ENCODE assay signal across 14 cellular contexts in the genomic region with DNA sequence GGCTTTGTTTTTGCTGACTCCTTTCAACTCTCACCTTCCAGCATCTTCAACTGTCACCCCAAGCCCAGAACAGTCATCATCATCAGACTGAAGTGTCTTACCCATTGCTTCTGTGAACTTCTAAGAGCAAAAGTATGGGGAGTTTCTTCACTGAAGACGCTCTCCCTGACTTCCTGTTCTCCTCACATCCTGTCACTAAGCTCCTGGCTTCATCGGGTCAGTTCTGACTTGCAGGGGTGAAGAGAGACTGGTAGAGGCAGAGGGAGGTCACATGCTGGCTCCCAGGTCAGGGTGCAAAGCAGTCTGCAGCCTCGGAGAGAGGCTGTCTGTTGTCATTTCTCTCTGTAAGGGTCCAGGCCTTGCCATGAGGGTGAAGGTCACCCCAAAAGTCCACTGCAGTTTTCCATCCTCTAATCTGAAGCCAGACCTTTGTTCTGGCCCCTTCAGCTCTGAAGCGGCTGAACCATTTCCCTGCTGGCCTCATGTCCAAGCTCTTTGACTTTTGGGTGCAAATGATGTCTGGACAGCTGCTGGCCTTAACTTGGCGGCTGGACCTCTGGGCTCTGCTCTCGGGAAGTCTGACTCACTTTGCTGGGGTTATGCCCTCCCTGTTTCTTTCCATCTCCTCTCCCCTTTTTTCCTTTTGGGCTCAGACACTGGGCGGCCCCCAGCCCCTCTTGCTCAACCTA.
A peak's percentile ranks its signal among the peaks of the same experiment; 100 is the strongest.
DNase-seq lines count a peak whose midpoint lies in the region; ATAC-seq, FAIRE-seq and TF ChIP-seq lines count a peak whose summit lies in the region.
"Had no signal": no experiment of that assay in that cellular context is flagged by ENCODE, and none has a peak within 500 bp of the region (broad histone marks: within the 10 kb centered on the region; RNA-seq: fewer than 3 reads in every experiment).

No MANE protein-coding gene starts in this region.

- H2BK15ac ChIP-seq in mesenchymal stem cell (ENCODE audit: low read depth, poor library complexity, severe bottlenecking): no peak overlapping the region
- H2BK15ac ChIP-seq in H9 (ENCODE audit: low read depth, low read length): no peak overlapping the region

- H2BK5ac ChIP-seq in mesenchymal stem cell (ENCODE audit: low read depth, low read length, poor library complexity, severe bottlenecking): no peak overlapping the region
- no peak overlapping the region for H2BK5ac ChIP-seq in H9 (ENCODE audit: insufficient read length, low read length)

- FAIRE-seq in A549 (lab: Jason Lieb, UNC): peak; percentile 74

- H3K18ac ChIP-seq in mesenchymal stem cell (ENCODE audit: low read depth in 1 of 2, low read length in 2 of 2) (no peak overlapping the region), H9 (ENCODE audit: insufficient read length, low read depth, low read length) (no peak overlapping the region)

- no peak overlapping the region for H3T11ph ChIP-seq in H9 (ENCODE audit: low read length)

- H3K4me2 ChIP-seq in A549 (peak overlapping the region; percentile 90), mesenchymal stem cell (ENCODE audit: low read length, poor library complexity, severe bottlenecking) (no peak overlapping the region), H9 (ENCODE audit: insufficient read depth, insufficient read length, low read length) (no peak overlapping the region)
- H3K4me2 ChIP-seq: SK-N-SH had no signal

- POLR2A ChIA-PET in A549 (lab: Yijun Ruan, JAX): no interaction called here

- H3K9ac ChIP-seq in mesenchymal stem cell (ENCODE audit: low read length) (no peak overlapping the region), endodermal cell (ENCODE audit: extremely low read depth, low read length, poor library complexity, severe bottlenecking) (no peak overlapping the region), H9 (ENCODE audit: extremely low read depth, insufficient read length, low read length) (no peak overlapping the region)
- H3K9ac ChIP-seq: SK-N-SH had no signal

- no peak overlapping the region for H3K27ac Mint-ChIP-seq in endodermal cell
- no peak overlapping the region; a peak in 1 of 7 replicates for H3K27ac Mint-ChIP-seq in H9

- TF ChIP-seq POLR2A in A549 (IDR thresholded peaks at IDR 0.05; ENCODE audit: low read length): no peak

- H4K20me1 ChIP-seq in H9 (ENCODE audit: control insufficient read depth, insufficient read depth, insufficient read length): no peaks in the 10 kb centered on the region

- H4K8ac ChIP-seq in mesenchymal stem cell (ENCODE audit: low read length) (no peak overlapping the region), H9 (replicated peaks; ENCODE audit: insufficient read length, low read depth, low read length) (no peak overlapping the region)

- CTCF ChIA-PET in A549 (lab: Yijun Ruan, JAX): interaction anchor here (0.9 to 3.9 kb wide), 22 partner anchors 8 to 490 kb away, joined by 3 to 58 read pairs (median 10); no protein-coding TSS in a partner anchor

- 68% methylated on average over 7 of the region's 7 CpGs for WGBS in A549 (ENCODE audit: missing lambda C conversion rate)
- 76% methylated on average over 5 of the region's 7 CpGs for WGBS in mesenchymal stem cell
- WGBS in endodermal cell (ENCODE audit: insufficient coverage in 1 of 2, insufficient read length in 1 of 2), 2 experiments: 91 to 98% methylated on average over 5 to 7 of the region's 7 CpGs
- WGBS in H9 (ENCODE audit: extremely low coverage, insufficient read length, low lambda C conversion rate): no CpG with 5 or more reads among the region's 7 CpGs

- H3K27me3 ChIP-seq in mesenchymal stem cell (ENCODE audit: control insufficient read depth in 1 of 2, insufficient read depth in 1 of 2, low read length in 2 of 2) (no peaks in the 10 kb centered on the region), endodermal cell (ENCODE audit: control insufficient read depth, insufficient read depth, low read length, poor library complexity, severe bottlenecking) (no peaks in the 10 kb centered on the region), H9 (ENCODE audit: insufficient read depth, low read length) (no peaks in the 10 kb centered on the region)
- H3K27me3 ChIP-seq: colonic mucosa had no signal

- H3K4me3 Mint-ChIP-seq in endodermal cell: no peak overlapping the region
- H3K4me3 Mint-ChIP-seq in H9: no peak overlapping the region
- H3K4me3 Mint-ChIP-seq: naive B cell had no signal

- peaks cover 25% of the 10 kb centered on the region for H3K4me1 Mint-ChIP-seq in endodermal cell
- H3K4me1 Mint-ChIP-seq in H9: peaks cover 20 to 21% of the 10 kb centered on the region in 2 experiments

- H3K9me3 ChIP-seq in A549: peaks cover 23% of the 10 kb centered on the region
- H3K9me3 ChIP-seq in mesenchymal stem cell (ENCODE audit: control insufficient read depth, low read length): peaks cover 12% of the 10 kb centered on the region
- H3K9me3 ChIP-seq in endodermal cell (ENCODE audit: control insufficient read depth, low read length): peaks cover 17% of the 10 kb centered on the region
- no peaks in the 10 kb centered on the region for H3K9me3 ChIP-seq in H9 (ENCODE audit: control insufficient read depth, low read depth, low read length)
- H3K9me3 ChIP-seq: colonic mucosa had no signal

- peak overlapping the region; percentile 94 to 100 for H3K27ac ChIP-seq in A549
- no peak overlapping the region for H3K27ac ChIP-seq in mesenchymal stem cell (ENCODE audit: low read length, poor library complexity, severe bottlenecking)
- no peak overlapping the region for H3K27ac ChIP-seq in endodermal cell (ENCODE audit: low read depth, low read length)
- no peak overlapping the region for H3K27ac ChIP-seq in H9 (ENCODE audit: insufficient read length, low read depth, low read length)
- H3K27ac ChIP-seq: colonic mucosa had no signal

- H3K56ac ChIP-seq in H9 (ENCODE audit: insufficient read length, low read depth, low read length): no peak overlapping the region

- peaks cover 61% of the 10 kb centered on the region for H3K4me1 ChIP-seq in A549
- peaks cover 10% of the 10 kb centered on the region for H3K4me1 ChIP-seq in mesenchymal stem cell (ENCODE audit: control insufficient read depth, insufficient read depth, low read depth, low read length)
- H3K4me1 ChIP-seq in endodermal cell (ENCODE audit: control insufficient read depth, insufficient read depth, low read length): peaks cover 3% of the 10 kb centered on the region
- H3K4me1 ChIP-seq in H9 (ENCODE audit: insufficient read depth, low read length): no peaks in the 10 kb centered on the region; the same call in 1 of the 2 replicates
- H3K4me1 ChIP-seq: colonic mucosa had no signal

- H3K9me3 Mint-ChIP-seq in endodermal cell (peaks cover 9% of the 10 kb centered on the region), H9 (peaks cover 5 to 10% of the 10 kb centered on the region in 2 experiments)

- ATAC-seq in A549 (no peak), HG02588 (IDR thresholded peaks at IDR 0.05; ENCODE audit: unreplicated experiment) (no peak)

- TF ChIP-seq CTCF in A549 (IDR thresholded peaks at IDR 0.05) (no peak), cardiac fibroblast (IDR thresholded peaks at IDR 0.05; ENCODE audit: low read depth, low read length) (no peak), endodermal cell (conservative IDR thresholded peaks at IDR 0.05) (no peak), H9 (conservative IDR thresholded peaks at IDR 0.05) (no peak)

- H2BK20ac ChIP-seq in H9 (ENCODE audit: low read depth, low read length, poor library complexity, severe bottlenecking): no peak overlapping the region

- H3K36me3 ChIP-seq in mesenchymal stem cell (ENCODE audit: control insufficient read depth in 1 of 2, insufficient read depth in 2 of 2, low read depth in 1 of 2, low read length in 2 of 2) (no peaks in the 10 kb centered on the region), endodermal cell (ENCODE audit: control insufficient read depth, insufficient read depth, low read length) (no peaks in the 10 kb centered on the region)
- H3K36me3 ChIP-seq: colonic mucosa had no signal

- no peak for TF ChIP-seq RAD21 in A549 (conservative IDR thresholded peaks at IDR 0.05 in 1 of 2, IDR thresholded peaks at IDR 0.05 in 1 of 2)

- H3K23ac ChIP-seq in mesenchymal stem cell (ENCODE audit: low read length in 2 of 2) (no peak overlapping the region), H9 (ENCODE audit: insufficient read length, low read depth, low read length) (no peak overlapping the region)

- H3K23me2 ChIP-seq in H9 (ENCODE audit: insufficient read length, low read depth, low read length, poor library complexity, severe bottlenecking): no peaks in the 10 kb centered on the region

- no peaks in the 10 kb centered on the region for H3K79me2 ChIP-seq in H9 (ENCODE audit: insufficient read depth, low read length)

- no peak overlapping the region for H2AFZ ChIP-seq in mesenchymal stem cell (ENCODE audit: low read depth, low read length)
- no peak overlapping the region for H2AFZ ChIP-seq in H9 (ENCODE audit: low read length)

- H4K91ac ChIP-seq in mesenchymal stem cell (ENCODE audit: low read length) (no peak overlapping the region), H9 (ENCODE audit: insufficient read length, low read depth, low read length) (no peak overlapping the region)

- H4K5ac ChIP-seq in H9 (ENCODE audit: insufficient read length, low read depth, low read length): no peak overlapping the region

- H2AK5ac ChIP-seq in mesenchymal stem cell (ENCODE audit: low read length, severe bottlenecking) (peak overlapping the region; percentile 54), H9 (ENCODE audit: insufficient read length, low read length) (no peak overlapping the region)

- H3K79me1 ChIP-seq in mesenchymal stem cell (replicated peaks; ENCODE audit: low read length, poor library complexity, severe bottlenecking): no peaks in the 10 kb centered on the region
- H3K79me1 ChIP-seq in H9 (ENCODE audit: insufficient read depth, low read depth, low read length, poor library complexity, severe bottlenecking): no peaks in the 10 kb centered on the region

- no peak overlapping the region for H2BK120ac ChIP-seq in mesenchymal stem cell (ENCODE audit: low read depth, low read length)
- H2BK120ac ChIP-seq in H9 (ENCODE audit: low read depth, low read length, poor library complexity, severe bottlenecking): no peak overlapping the region

- no peak overlapping the region for H3K14ac ChIP-seq in mesenchymal stem cell (ENCODE audit: low read length in 2 of 2)
- H3K14ac ChIP-seq in H9 (ENCODE audit: insufficient read depth, low read length): no peak overlapping the region

- no peak overlapping the region for H3K4ac ChIP-seq in mesenchymal stem cell (ENCODE audit: low read depth in 1 of 2, low read length in 2 of 2)
- H3K4ac ChIP-seq in H9 (ENCODE audit: low read depth, low read length): no peak overlapping the region

- H3K4me3 ChIP-seq in A549: no peak overlapping the region
- H3K4me3 ChIP-seq in cardiac fibroblast (replicated peaks in 1 of 2; ENCODE audit: low read depth in 2 of 2, low read length in 2 of 2): no peak overlapping the region
- peak overlapping the region in 1 of 2 experiments; percentile 18 for H3K4me3 ChIP-seq in mesenchymal stem cell (ENCODE audit: insufficient read depth in 1 of 2, low read depth in 1 of 2, low read length in 2 of 2)
- H3K4me3 ChIP-seq in endodermal cell (ENCODE audit: low read length): no peak overlapping the region
- H3K4me3 ChIP-seq: colonic mucosa had no signal

- H2BK12ac ChIP-seq in mesenchymal stem cell (ENCODE audit: low read length in 2 of 2) (no peak overlapping the region), H9 (ENCODE audit: insufficient read length, low read depth, low read length) (no peak overlapping the region)

- H3K36me3 Mint-ChIP-seq in endodermal cell (ENCODE audit: low read depth) (no peaks in the 10 kb centered on the region), H9 (ENCODE audit: insufficient read depth in 1 of 3, low read depth in 3 of 3) (peaks cover 0 to 4% (median 2%) of the 10 kb centered on the region in 3 experiments; a peak in 3 of 7 replicates)
- H3K36me3 Mint-ChIP-seq: naive B cell had no signal

- no peak for TF ChIP-seq EP300 in A549 (IDR thresholded peaks at IDR 0.05)

- H3K27me3 Mint-ChIP-seq in endodermal cell (ENCODE audit: insufficient read depth) (no peaks in the 10 kb centered on the region), H9 (ENCODE audit: low read depth) (peaks cover 9% of the 10 kb centered on the region)

- DNase-seq in A549 (ENCODE audit: low read depth in 1 of 2, low spot score in 1 of 2) (no peak), LHCN-M2 (ENCODE audit: low read depth) (peak; percentile 47), cardiac fibroblast (ENCODE audit: low read depth in 2 of 2) (peak; percentile 59 to 69), mesenchymal stem cell (peak; percentile 21), GDM1 (lab: John Stamatoyannopoulos, UW) (no peak), endodermal cell (no peak), H9 (no peak)
- DNase-seq: activated CD8-positive, alpha-beta memory T cell treated with anti-CD3 and anti-CD28 coated beads, Interleukin-2, amount 50 U/mL, for 4 hours; colonic mucosa; naive B cell; NCI-H2227 treated with DMSO at 0.1 percent for 48 hours; SK-N-SH; stimulated activated CD4-positive, alpha-beta T cell treated with anti-CD3 and anti-CD28 coated beads, Interleukin-1b, Interleukin-23, amount 100 ng/mL, for 48 hours had no signal

Comparison
In these comparisons a context has a peak if more than half of its experiments do, and no peak if none do; other contexts are left out.
1. DNase-seq: peak in LHCN-M2 (single experiment), cardiac fibroblast (2 of 2) and mesenchymal stem cell (single experiment); none in A549 (0 of 2), GDM1 (single experiment), endodermal cell (single experiment) and H9 (single experiment).
2. H3K27ac ChIP-seq: peak in A549 (2 of 2); none in mesenchymal stem cell (single experiment), endodermal cell (single experiment) and H9 (single experiment).